Comparison of ENCODE assay signal across 19 cellular contexts in genomic region chr18:35162995-35163394, GRCh38.
"Had no signal": no experiment of that assay in that cellular context is flagged by ENCODE, and none has a peak within 500 bp of the region (broad histone marks: within the 10 kb centered on the region; RNA-seq: fewer than 3 reads in every experiment).

No MANE protein-coding gene starts in this region.

- FAIRE-seq: small intestine had no signal

- H3K4me3 Mint-ChIP-seq: immature natural killer cell, naive B cell, neural progenitor cell, type B pancreatic cell had no signal

- H3K9me3 Mint-ChIP-seq: immature natural killer cell, naive B cell, neural progenitor cell, type B pancreatic cell had no signal

- H3K36me3 ChIP-seq: neural progenitor cell had no signal

- H3K27me3 Mint-ChIP-seq: naive B cell had no signal

- H3K9ac ChIP-seq: neural progenitor cell had no signal

- H3K27ac Mint-ChIP-seq: type B pancreatic cell had no signal

- ATAC-seq: left colon; stimulated activated naive CD8-positive, alpha-beta T cell treated with anti-CD3 and anti-CD28 coated beads, Interleukin-15, Interleukin-2, amounts not matched to agents 100 U/mL and 50 U/mL, for 24 hours had no signal

- H2AFZ ChIP-seq: neural progenitor cell had no signal

- H3K4me3 ChIP-seq: lung, neural progenitor cell, SK-N-MC had no signal

- H3K4me2 ChIP-seq: neural progenitor cell had no signal

- DNase-seq: activated CD4-positive, alpha-beta T cell treated with anti-CD3 and anti-CD28 coated beads for 1 hour; activated CD4-positive, alpha-beta T cell treated with anti-CD3 and anti-CD28 coated beads, Interleukin-2, amount 50 U/mL, for 4 hours; activated naive CD4-positive, alpha-beta T cell treated with Interleukin-2 at 50 U/mL for 16 hours; activated T-cell treated with anti-CD3 and anti-CD28 coated beads for 4 hours; aorta; foreskin melanocyte; head of caudate nucleus; immature natural killer cell; left colon; naive B cell; retina; small intestine; stimulated activated naive CD8-positive, alpha-beta T cell treated with anti-CD3 and anti-CD28 coated beads, Interleukin-15, Interleukin-2, amounts not matched to agents 100 U/mL and 50 U/mL, for 24 hours; T-helper 1 cell; T1000 had no signal

- H3K36me3 Mint-ChIP-seq: immature natural killer cell, naive B cell, neural progenitor cell, type B pancreatic cell had no signal

- H3K4me1 ChIP-seq: neural progenitor cell had no signal

- H3K27ac ChIP-seq: neural progenitor cell, SK-N-MC had no signal

- H3K27me3 ChIP-seq: neural progenitor cell had no signal
